In the genomic region with DNA sequence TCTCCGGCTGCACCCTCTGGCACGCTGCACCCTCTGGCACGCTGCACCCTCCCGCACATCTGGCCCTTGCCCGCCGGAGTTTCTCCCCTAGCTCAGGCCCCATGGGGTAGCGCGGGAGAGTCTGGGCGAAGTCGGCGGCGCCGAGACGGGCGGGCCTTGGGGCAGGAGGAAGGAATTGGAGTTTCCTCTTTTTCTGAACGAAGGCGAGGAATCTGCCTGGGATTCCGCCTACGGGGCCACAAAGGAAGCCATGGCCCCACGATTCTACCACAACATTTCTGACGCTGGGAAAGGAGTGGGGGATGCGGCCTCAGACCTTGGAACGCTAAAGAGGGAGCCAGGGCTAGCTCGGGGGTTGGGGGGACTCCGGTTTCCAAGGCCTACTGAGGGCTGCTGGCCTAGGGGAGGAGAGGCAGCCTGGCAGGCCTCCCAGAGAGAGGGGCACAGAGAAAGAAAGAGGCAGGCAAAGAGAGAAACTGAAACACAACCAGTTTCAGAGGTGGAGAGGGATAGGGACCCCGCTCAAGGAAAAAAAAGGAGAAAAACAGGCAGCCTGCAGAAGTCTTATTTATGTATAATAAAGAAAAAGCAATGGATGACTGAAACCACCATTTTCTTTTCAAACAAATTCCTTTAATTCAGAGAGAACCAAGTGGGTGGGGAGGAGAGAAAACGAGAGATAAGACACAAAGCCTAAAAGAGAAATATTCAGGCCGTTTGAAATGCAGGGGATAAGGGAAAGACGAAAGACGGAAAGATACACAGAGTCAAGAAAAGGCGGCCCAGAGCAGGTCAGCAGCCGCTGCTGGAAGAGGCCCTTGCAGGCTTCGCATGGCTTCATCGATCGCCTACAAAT, we compare ENCODE assay signal across 12 cellular contexts. TPM values are rescaled to one million over a fixed set of nuclear protein-coding genes. Genes with fewer than 3 reads are reported as not detected.
DNase-seq lines count a peak whose midpoint lies in the region; ATAC-seq and TF ChIP-seq lines count a peak whose summit lies in the region.
"Had no signal": no experiment of that assay in that cellular context is flagged by ENCODE, and none has a peak within 500 bp of the region (broad histone marks: within the 10 kb centered on the region; RNA-seq: fewer than 3 reads in every experiment).

No MANE protein-coding gene starts in this region.

- intact Hi-C loops in activated CD4-positive, alpha-beta T cell treated with anti-CD3 and anti-CD28 coated beads for 36 hours (cut with DNase I, micrococcal nuclease): loop anchor here (2.0 to 10.0 kb wide), 7 partner anchors 13 to 1601 kb away; a partner anchor contains a TSS

- peak; percentile 38 for DNase-seq in activated CD4-positive, alpha-beta T cell treated with anti-CD3 and anti-CD28 coated beads for 36 hours
- no peak for DNase-seq in activated CD4-positive, alpha-beta T cell treated with anti-CD3 and anti-CD28 coated beads for 1 hour
- peak; percentile 79 for DNase-seq in KBM-7
- no peak for DNase-seq in central memory CD8-positive, alpha-beta T cell (ENCODE audit: low spot score in 2 of 2)
- DNase-seq in osteocyte (ENCODE audit: extremely low spot score, unreplicated experiment): no peak
- no peak for DNase-seq in RWPE1 (ENCODE audit: low spot score)
- DNase-seq: effector CD8-positive, alpha-beta T cell; hippocampal formation; NCI-H2081 treated with DMSO at 0.1 percent for 48 hours had no signal

- CTCF ChIA-PET in activated CD4-positive, alpha-beta T cell treated with anti-CD3 and anti-CD28 coated beads for 36 hours (lab: Charles Lee): interaction anchor here (1.1 to 2.1 kb wide), 4 partner anchors 13 to 85 kb away, joined by 3 to 6 read pairs (median 4); no protein-coding TSS in a partner anchor
- CTCF ChIA-PET in RWPE1 (lab: Yijun Ruan, JAX): interaction anchor here (0.5 to 0.6 kb wide), 2 partner anchors 73 to 617 kb away, joined by 3 read pairs; no protein-coding TSS in a partner anchor

- peaks cover 35% of the 10 kb centered on the region for H3K4me1 Mint-ChIP-seq in activated CD4-positive, alpha-beta T cell treated with anti-CD3 and anti-CD28 coated beads for 36 hours
- H3K4me1 Mint-ChIP-seq in central memory CD8-positive, alpha-beta T cell: peaks cover 23% of the 10 kb centered on the region
- H3K4me1 Mint-ChIP-seq in osteocyte (ENCODE audit: unreplicated experiment): peaks cover 16% of the 10 kb centered on the region

- H3K27ac Mint-ChIP-seq in activated CD4-positive, alpha-beta T cell treated with anti-CD3 and anti-CD28 coated beads for 36 hours: no peak overlapping the region
- no peak overlapping the region for H3K27ac Mint-ChIP-seq in central memory CD8-positive, alpha-beta T cell (ENCODE audit: low read depth)
- H3K27ac Mint-ChIP-seq in osteocyte (ENCODE audit: unreplicated experiment): no peak overlapping the region

- H3K27ac ChIP-seq in RWPE1: no peak overlapping the region
- H3K27ac ChIP-seq: VCaP had no signal

- in situ Hi-C loops in KBM-7 (cut with MboI; ENCODE audit: low pct_unique_long_range_greater_than_20kb, low sequenced_read_pairs): no loop called here

- no peaks in the 10 kb centered on the region for H3K9me3 Mint-ChIP-seq in activated CD4-positive, alpha-beta T cell treated with anti-CD3 and anti-CD28 coated beads for 36 hours (ENCODE audit: low read depth)
- no peaks in the 10 kb centered on the region for H3K9me3 Mint-ChIP-seq in central memory CD8-positive, alpha-beta T cell
- H3K9me3 Mint-ChIP-seq in osteocyte (ENCODE audit: unreplicated experiment): no peaks in the 10 kb centered on the region

- ATAC-seq in activated CD4-positive, alpha-beta T cell treated with anti-CD3 and anti-CD28 coated beads for 36 hours: no peak
- ATAC-seq in central memory CD8-positive, alpha-beta T cell (replicated peaks; ENCODE audit: extremely low read depth, poor library complexity, severe bottlenecking): no peak
- no peak for ATAC-seq in HG03045 (IDR thresholded peaks at IDR 0.05; ENCODE audit: unreplicated experiment)
- no peak for ATAC-seq in GM21390 (IDR thresholded peaks at IDR 0.05; ENCODE audit: unreplicated experiment)

- H3K27me3 Mint-ChIP-seq in activated CD4-positive, alpha-beta T cell treated with anti-CD3 and anti-CD28 coated beads for 36 hours: peaks cover 77% of the 10 kb centered on the region
- peaks cover 87% of the 10 kb centered on the region for H3K27me3 Mint-ChIP-seq in central memory CD8-positive, alpha-beta T cell
- peaks cover 87% of the 10 kb centered on the region for H3K27me3 Mint-ChIP-seq in osteocyte (ENCODE audit: unreplicated experiment)

- POLR2A ChIA-PET in activated CD4-positive, alpha-beta T cell treated with anti-CD3 and anti-CD28 coated beads for 36 hours (lab: Charles Lee): no interaction called here
- POLR2A ChIA-PET in RWPE1 (lab: Yijun Ruan, JAX; ENCODE audit: low non-redundant PET): no interaction called here

- TF ChIP-seq CTCF in osteocyte (IDR thresholded peaks at IDR 0.05): no peak
- no peak for TF ChIP-seq CTCF in RWPE1 (conservative IDR thresholded peaks at IDR 0.05; ENCODE audit: low read depth)

- H3K4me3 Mint-ChIP-seq in activated CD4-positive, alpha-beta T cell treated with anti-CD3 and anti-CD28 coated beads for 36 hours: peak overlapping the region; percentile 36
- H3K4me3 Mint-ChIP-seq in central memory CD8-positive, alpha-beta T cell: peak overlapping the region; percentile 39
- H3K4me3 Mint-ChIP-seq in osteocyte (ENCODE audit: unreplicated experiment): peak overlapping the region; percentile 27

- H3K36me3 Mint-ChIP-seq in activated CD4-positive, alpha-beta T cell treated with anti-CD3 and anti-CD28 coated beads for 36 hours (ENCODE audit: low read depth): no peaks in the 10 kb centered on the region
- H3K36me3 Mint-ChIP-seq in central memory CD8-positive, alpha-beta T cell (ENCODE audit: insufficient read depth): peaks cover 9% of the 10 kb centered on the region
- H3K36me3 Mint-ChIP-seq in osteocyte (ENCODE audit: unreplicated experiment): no peaks in the 10 kb centered on the region

RNA-seq across cellular contexts. Expression of a gene that starts 4.3 kb away (rescaled TPM):
- not detected for total RNA-seq in activated CD4-positive, alpha-beta T cell treated with anti-CD3 and anti-CD28 coated beads for 36 hours
- not detected in 2 replicates for total RNA-seq in osteocyte

Comparison
In these comparisons a context has a peak if more than half of its experiments do, and no peak if none do; other contexts are left out.
1. DNase-seq: peak in activated CD4-positive, alpha-beta T cell treated with anti-CD3 and anti-CD28 coated beads for 36 hours (single experiment) and KBM-7 (single experiment); none in activated CD4-positive, alpha-beta T cell treated with anti-CD3 and anti-CD28 coated beads for 1 hour (single experiment), central memory CD8-positive, alpha-beta T cell (0 of 2), osteocyte (single experiment) and RWPE1 (single experiment).
2. Peak in every context shown above with its lines, with median percentiles within 50 percentile points of each other: H3K4me3 Mint-ChIP-seq.